In the genomic region with DNA sequence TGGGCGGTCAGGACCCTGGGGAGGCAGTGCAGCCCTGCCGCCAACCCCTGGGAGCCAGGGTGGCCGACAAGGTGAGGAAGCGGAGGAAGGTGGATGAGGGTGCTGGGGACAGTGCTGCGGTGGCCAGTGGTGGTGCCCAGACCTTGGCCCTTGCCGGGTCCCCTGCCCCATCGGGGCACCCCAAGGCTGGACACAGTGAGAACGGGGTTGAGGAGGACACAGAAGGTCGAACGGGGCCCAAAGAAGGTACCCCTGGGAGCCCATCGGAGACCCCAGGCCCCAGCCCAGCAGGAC, we compare ENCODE assay signal across 25 cellular contexts. TPM values are rescaled to one million over a fixed set of nuclear protein-coding genes. Genes with fewer than 3 reads are reported as not detected.
"Had no signal": no experiment of that assay in that cellular context is flagged by ENCODE, and none has a peak within 500 bp of the region (broad histone marks: within the 10 kb centered on the region; RNA-seq: fewer than 3 reads in every experiment).

No MANE protein-coding gene starts in this region.

- H3K9me3 Mint-ChIP-seq: activated CD8-positive, alpha-beta T cell treated with anti-CD3 and anti-CD28 coated beads for 36 hours; activated naive CD8-positive, alpha-beta T cell treated with anti-CD3 and anti-CD28 coated beads, Interleukin-2, amount 10 ng/mL, durations not matched to agents 7 days and 5 days; activated T-helper 2 cell treated with anti-CD3 and anti-CD28 coated beads, Interferon-gamma antibody, Interleukin-2, Interleukin-4, amounts not matched to agents 10 μg/mL and 5 μg/mL and 100 μg/mL, durations not matched to agents 14 hours and 24 hours and 36 hours; stimulated activated naive CD8-positive, alpha-beta T cell treated with anti-CD3 and anti-CD28 coated beads, Interleukin-15, Interleukin-2, amounts not matched to agents 100 ng/mL and 50 ng/mL, for 24 hours had no signal

- H3K4me3 ChIP-seq: body of pancreas, esophagus muscularis mucosa, gastroesophageal sphincter, heart left ventricle, left lung, prostate gland, skin epidermis, tibial nerve, uterus had no signal

- H3K27ac Mint-ChIP-seq: activated CD8-positive, alpha-beta T cell treated with anti-CD3 and anti-CD28 coated beads for 36 hours; activated naive CD8-positive, alpha-beta T cell treated with anti-CD3 and anti-CD28 coated beads, Interleukin-2, amount 10 ng/mL, durations not matched to agents 7 days and 5 days; activated T-helper 2 cell treated with anti-CD3 and anti-CD28 coated beads, Interferon-gamma antibody, Interleukin-2, Interleukin-4, amounts not matched to agents 10 μg/mL and 5 μg/mL and 100 μg/mL, durations not matched to agents 14 hours and 24 hours and 36 hours; stimulated activated naive CD8-positive, alpha-beta T cell treated with anti-CD3 and anti-CD28 coated beads, Interleukin-15, Interleukin-2, amounts not matched to agents 100 ng/mL and 50 ng/mL, for 24 hours had no signal

- H3K36me3 ChIP-seq: uterus had no signal

- H3K9me3 ChIP-seq: body of pancreas, esophagus muscularis mucosa, gastroesophageal sphincter, heart left ventricle, left lung, prostate gland, tibial nerve, uterus had no signal

- H3K27ac ChIP-seq: body of pancreas, esophagus muscularis mucosa, gastroesophageal sphincter, heart left ventricle, left lung, prostate gland, skin epidermis, uterus had no signal

- DNase-seq: activated CD4-positive, alpha-beta T cell treated with anti-CD3 and anti-CD28 coated beads for 48 hours; activated CD4-positive, CD25-positive, alpha-beta regulatory T cell; activated CD8-positive, alpha-beta T cell treated with anti-CD3 and anti-CD28 coated beads for 36 hours; activated naive CD4-positive, alpha-beta T cell treated with Interleukin-2 at 50 U/mL for 16 hours; activated naive CD8-positive, alpha-beta T cell treated with anti-CD3 and anti-CD28 coated beads, Interleukin-2, amount 10 ng/mL, durations not matched to agents 7 days and 5 days; activated T-cell treated with anti-CD3 and anti-CD28 coated beads, Interleukin-2, amount 50 U/mL, for 1 hour; amygdala; body of pancreas; dermis blood vessel endothelial cell; effector memory CD4-positive, alpha-beta T cell; heart left ventricle; left lung; mammary epithelial cell; midbrain; T1000; uterus had no signal

- H3K4me3 Mint-ChIP-seq: activated CD8-positive, alpha-beta T cell treated with anti-CD3 and anti-CD28 coated beads for 36 hours; activated naive CD8-positive, alpha-beta T cell treated with anti-CD3 and anti-CD28 coated beads, Interleukin-2, amount 10 ng/mL, durations not matched to agents 7 days and 5 days; stimulated activated naive CD8-positive, alpha-beta T cell treated with anti-CD3 and anti-CD28 coated beads, Interleukin-15, Interleukin-2, amounts not matched to agents 100 ng/mL and 50 ng/mL, for 24 hours had no signal

- ATAC-seq: activated CD8-positive, alpha-beta T cell treated with anti-CD3 and anti-CD28 coated beads for 36 hours; body of pancreas; gastroesophageal sphincter; heart left ventricle; left lung; right cardiac atrium had no signal

RNA-seq across cellular contexts. Expression of a gene that starts 4.0 kb away (rescaled TPM):
- total RNA-seq: activated CD8-positive, alpha-beta T cell treated with anti-CD3 and anti-CD28 coated beads for 36 hours; osteoblast had no signal
